12 cellular contexts compared by ENCODE assay signal in the genomic region with DNA sequence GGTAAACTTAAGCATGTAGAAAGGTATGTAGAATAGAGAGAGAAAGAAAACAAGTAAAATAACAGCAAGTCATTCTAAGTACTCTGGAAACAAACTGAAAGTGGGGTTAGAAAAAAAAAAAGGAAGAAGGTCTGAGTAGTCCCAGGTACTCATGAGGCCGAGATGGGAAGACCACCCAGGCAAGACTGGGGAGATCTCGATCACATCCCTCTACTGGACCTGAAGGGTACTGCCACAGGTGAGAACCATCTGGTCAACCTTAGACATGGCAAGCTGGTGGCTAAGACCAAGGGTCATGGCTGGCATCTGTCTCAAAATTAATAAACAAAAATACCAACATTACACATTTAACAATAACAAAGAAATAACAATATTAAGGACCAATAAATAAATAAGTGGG. TPM values are rescaled to one million over a fixed set of nuclear protein-coding genes. Genes with fewer than 3 reads are reported as not detected.
DNase-seq lines count a peak whose midpoint lies in the region; ATAC-seq and TF ChIP-seq lines count a peak whose summit lies in the region.
"Had no signal": no experiment of that assay in that cellular context is flagged by ENCODE, and none has a peak within 500 bp of the region (broad histone marks: within the 10 kb centered on the region; RNA-seq: fewer than 3 reads in every experiment).

No MANE protein-coding gene starts in this region.

- no peaks in the 10 kb centered on the region for H3K36me3 Mint-ChIP-seq in activated CD8-positive, alpha-beta T cell treated with anti-CD3 and anti-CD28 coated beads for 36 hours (ENCODE audit: low read depth)
- peaks cover 3% of the 10 kb centered on the region for H3K36me3 Mint-ChIP-seq in activated CD8-positive, alpha-beta T cell treated with anti-CD3 and anti-CD28 coated beads, Interleukin-2, amount 10 ng/mL, durations not matched to agents 7 days and 5 days (ENCODE audit: low read depth)
- H3K36me3 Mint-ChIP-seq in progenitor cell of endocrine pancreas (ENCODE audit: insufficient read depth): peaks cover 11% of the 10 kb centered on the region

- peaks cover 8% of the 10 kb centered on the region for H3K4me1 Mint-ChIP-seq in activated CD8-positive, alpha-beta T cell treated with anti-CD3 and anti-CD28 coated beads for 36 hours (ENCODE audit: low read depth)
- peaks cover 7% of the 10 kb centered on the region for H3K4me1 Mint-ChIP-seq in activated CD8-positive, alpha-beta T cell treated with anti-CD3 and anti-CD28 coated beads, Interleukin-2, amount 10 ng/mL, durations not matched to agents 7 days and 5 days (ENCODE audit: low read depth)
- H3K4me1 Mint-ChIP-seq in progenitor cell of endocrine pancreas (ENCODE audit: low read depth): peaks cover under 1% of the 10 kb centered on the region

- H3K27ac Mint-ChIP-seq in activated CD8-positive, alpha-beta T cell treated with anti-CD3 and anti-CD28 coated beads for 36 hours: no peak overlapping the region
- no peak overlapping the region for H3K27ac Mint-ChIP-seq in activated CD8-positive, alpha-beta T cell treated with anti-CD3 and anti-CD28 coated beads, Interleukin-2, amount 10 ng/mL, durations not matched to agents 7 days and 5 days
- no peak overlapping the region for H3K27ac Mint-ChIP-seq in progenitor cell of endocrine pancreas

- peaks cover 9% of the 10 kb centered on the region for H3K9me3 Mint-ChIP-seq in activated CD8-positive, alpha-beta T cell treated with anti-CD3 and anti-CD28 coated beads for 36 hours
- H3K9me3 Mint-ChIP-seq in activated CD8-positive, alpha-beta T cell treated with anti-CD3 and anti-CD28 coated beads, Interleukin-2, amount 10 ng/mL, durations not matched to agents 7 days and 5 days (ENCODE audit: insufficient read depth): peaks cover 36% of the 10 kb centered on the region
- peaks cover 26% of the 10 kb centered on the region for H3K9me3 Mint-ChIP-seq in progenitor cell of endocrine pancreas (ENCODE audit: low read depth)

- no peaks in the 10 kb centered on the region for H3K27me3 Mint-ChIP-seq in activated CD8-positive, alpha-beta T cell treated with anti-CD3 and anti-CD28 coated beads for 36 hours
- no peaks in the 10 kb centered on the region for H3K27me3 Mint-ChIP-seq in activated CD8-positive, alpha-beta T cell treated with anti-CD3 and anti-CD28 coated beads, Interleukin-2, amount 10 ng/mL, durations not matched to agents 7 days and 5 days (ENCODE audit: low read depth)
- no peaks in the 10 kb centered on the region for H3K27me3 Mint-ChIP-seq in progenitor cell of endocrine pancreas

- ATAC-seq in activated CD8-positive, alpha-beta T cell treated with anti-CD3 and anti-CD28 coated beads for 36 hours: no peak
- ATAC-seq in activated CD8-positive, alpha-beta T cell treated with anti-CD3 and anti-CD28 coated beads, Interleukin-2, amount 10 ng/mL, durations not matched to agents 7 days and 5 days: no peak
- ATAC-seq in HG02763 (IDR thresholded peaks at IDR 0.05; ENCODE audit: unreplicated experiment): no peak
- ATAC-seq: left lung had no signal

- POLR2A ChIA-PET in activated CD8-positive, alpha-beta T cell treated with anti-CD3 and anti-CD28 coated beads for 36 hours (lab: Charles Lee): no interaction called here
- POLR2A ChIA-PET in activated CD8-positive, alpha-beta T cell treated with anti-CD3 and anti-CD28 coated beads, Interleukin-2, amount 10 ng/mL, durations not matched to agents 7 days and 5 days (lab: Charles Lee): no interaction called here

- intact Hi-C loops in activated CD8-positive, alpha-beta T cell treated with anti-CD3 and anti-CD28 coated beads for 36 hours (cut with micrococcal nuclease): no loop called here

- no peak overlapping the region for H3K4me3 ChIP-seq in choroid plexus epithelial cell (ENCODE audit: low read depth, low read length)
- H3K4me3 ChIP-seq: left lung, prostate gland, SK-N-MC had no signal

- CTCF ChIA-PET in activated CD8-positive, alpha-beta T cell treated with anti-CD3 and anti-CD28 coated beads for 36 hours (lab: Charles Lee): interaction anchor here (1.4 kb wide), 1 partner anchor 12 kb away, joined by 3 read pairs; no protein-coding TSS in a partner anchor
- CTCF ChIA-PET in activated CD8-positive, alpha-beta T cell treated with anti-CD3 and anti-CD28 coated beads, Interleukin-2, amount 10 ng/mL, durations not matched to agents 7 days and 5 days (lab: Charles Lee): no interaction called here

- no peak overlapping the region for H3K4me3 Mint-ChIP-seq in activated CD8-positive, alpha-beta T cell treated with anti-CD3 and anti-CD28 coated beads for 36 hours
- no peak overlapping the region for H3K4me3 Mint-ChIP-seq in activated CD8-positive, alpha-beta T cell treated with anti-CD3 and anti-CD28 coated beads, Interleukin-2, amount 10 ng/mL, durations not matched to agents 7 days and 5 days
- no peak overlapping the region for H3K4me3 Mint-ChIP-seq in progenitor cell of endocrine pancreas (ENCODE audit: low read depth)

- TF ChIP-seq CTCF in activated CD8-positive, alpha-beta T cell treated with anti-CD3 and anti-CD28 coated beads for 36 hours (IDR thresholded peaks at IDR 0.05): peak; percentile 32
- TF ChIP-seq CTCF in LNCAP (IDR thresholded peaks at IDR 0.05): 0 out of 2 replicates have a peak, but pooled peaks have one; percentile 21
- peak; percentile 38 for TF ChIP-seq CTCF in choroid plexus epithelial cell (conservative IDR thresholded peaks at IDR 0.05; ENCODE audit: low read depth, low read length)
- TF ChIP-seq CTCF in progenitor cell of endocrine pancreas (IDR thresholded peaks at IDR 0.05; ENCODE audit: unreplicated experiment): peak; percentile 27

- DNase-seq in activated CD8-positive, alpha-beta T cell treated with anti-CD3 and anti-CD28 coated beads for 36 hours: peak; percentile 17
- DNase-seq in activated CD8-positive, alpha-beta T cell treated with anti-CD3 and anti-CD28 coated beads, Interleukin-2, amount 10 ng/mL, durations not matched to agents 7 days and 5 days: no peak
- DNase-seq in choroid plexus epithelial cell (ENCODE audit: low read depth) (no peak), progenitor cell of endocrine pancreas (ENCODE audit: low spot score, unreplicated experiment) (no peak), NCI-H1105 treated with DMSO at 0.1 percent for 48 hours (lab: John Stamatoyannopoulos, UW) (no peak), EL (no peak)
- DNase-seq: amygdala, left lung had no signal

RNA-seq across cellular contexts. Expression of gene ZNF724, which starts 36.3 kb away (rescaled TPM):
- total RNA-seq in activated CD8-positive, alpha-beta T cell treated with anti-CD3 and anti-CD28 coated beads for 36 hours: 10 to 100 TPM; 15.6 to 15.7 TPM
- total RNA-seq in activated CD8-positive, alpha-beta T cell treated with anti-CD3 and anti-CD28 coated beads, Interleukin-2, amount 10 ng/mL, durations not matched to agents 7 days and 5 days: 10 to 100 TPM; 16.1 to 17.4 TPM
- 21.7 and 22.1 TPM in 2 replicates for total RNA-seq in progenitor cell of endocrine pancreas
